16 cellular contexts compared by ENCODE assay signal in the genomic region with DNA sequence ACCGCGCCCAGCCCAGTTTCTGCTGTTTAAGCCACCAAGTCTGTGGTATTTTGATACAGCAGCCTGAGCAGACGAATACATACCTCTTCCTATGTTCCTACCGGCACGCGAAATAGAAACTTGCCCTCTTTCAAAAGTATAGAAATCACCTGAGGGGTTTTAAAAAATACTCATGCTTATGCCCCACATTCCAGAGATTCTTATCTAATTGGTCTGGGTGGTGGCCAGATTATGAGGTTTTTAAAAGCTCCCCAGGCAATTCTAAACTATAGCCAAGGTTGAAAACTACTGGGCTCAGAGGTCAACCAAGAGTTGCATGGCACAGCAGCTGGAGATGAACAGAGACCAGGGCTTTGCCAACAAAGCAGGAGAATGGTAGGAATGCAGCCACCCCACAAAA. TPM values are rescaled to one million over a fixed set of nuclear protein-coding genes. Genes with fewer than 3 reads are reported as not detected.
DNase-seq lines count a peak whose midpoint lies in the region; ATAC-seq and TF ChIP-seq lines count a peak whose summit lies in the region.
"Had no signal": no experiment of that assay in that cellular context is flagged by ENCODE, and none has a peak within 500 bp of the region (broad histone marks: within the 10 kb centered on the region; RNA-seq: fewer than 3 reads in every experiment).

No MANE protein-coding gene starts in this region.

- CTCF ChIA-PET in activated naive CD4-positive, alpha-beta T cell treated with anti-CD3 and anti-CD28 coated beads, Interleukin-2, amount 10 ng/mL, durations not matched to agents 7 days and 5 days (lab: Charles Lee), result interaction anchor here (0.5 kb wide), 1 partner anchor 33 kb away, joined by 3 read pairs; no protein-coding TSS in a partner anchor

- peaks cover 32% of the 10 kb centered on the region for H3K36me3 Mint-ChIP-seq in activated naive CD4-positive, alpha-beta T cell treated with anti-CD3 and anti-CD28 coated beads, Interleukin-2, amount 10 ng/mL, durations not matched to agents 7 days and 5 days
- peaks cover 68% of the 10 kb centered on the region for H3K36me3 Mint-ChIP-seq in activated T-helper 17 cell treated with anti-CD3 and anti-CD28 coated beads, Interleukin-2, amount 50 U/mL, for 72 hours (ENCODE audit: low read depth)
- H3K36me3 Mint-ChIP-seq in type B pancreatic cell, result no peaks in the 10 kb centered on the region
- H3K36me3 Mint-ChIP-seq: CD14-positive monocyte had no signal

- no peak for TF ChIP-seq CTCF in type B pancreatic cell (conservative IDR thresholded peaks at IDR 0.05)

- H3K4me3 Mint-ChIP-seq in activated naive CD4-positive, alpha-beta T cell treated with anti-CD3 and anti-CD28 coated beads, Interleukin-2, amount 10 ng/mL, durations not matched to agents 7 days and 5 days, result peak overlapping the region; percentile 12
- peak overlapping the region; percentile 33 for H3K4me3 Mint-ChIP-seq in activated T-helper 17 cell treated with anti-CD3 and anti-CD28 coated beads, Interleukin-2, amount 50 U/mL, for 72 hours
- no peak overlapping the region for H3K4me3 Mint-ChIP-seq in type B pancreatic cell
- H3K4me3 Mint-ChIP-seq: CD14-positive monocyte had no signal

- ATAC-seq in activated T-helper 17 cell treated with anti-CD3 and anti-CD28 coated beads, Interleukin-2, amount 50 U/mL, for 72 hours (replicated peaks), result no peak

- peaks cover 2% of the 10 kb centered on the region for H3K9me3 Mint-ChIP-seq in activated naive CD4-positive, alpha-beta T cell treated with anti-CD3 and anti-CD28 coated beads, Interleukin-2, amount 10 ng/mL, durations not matched to agents 7 days and 5 days
- no peaks in the 10 kb centered on the region for H3K9me3 Mint-ChIP-seq in activated T-helper 17 cell treated with anti-CD3 and anti-CD28 coated beads, Interleukin-2, amount 50 U/mL, for 72 hours
- H3K9me3 Mint-ChIP-seq in type B pancreatic cell, result peaks cover 4% of the 10 kb centered on the region

- H3K4me1 Mint-ChIP-seq in activated naive CD4-positive, alpha-beta T cell treated with anti-CD3 and anti-CD28 coated beads, Interleukin-2, amount 10 ng/mL, durations not matched to agents 7 days and 5 days, result peaks cover 47% of the 10 kb centered on the region
- peaks cover 10% of the 10 kb centered on the region for H3K4me1 Mint-ChIP-seq in activated T-helper 17 cell treated with anti-CD3 and anti-CD28 coated beads, Interleukin-2, amount 50 U/mL, for 72 hours
- H3K4me1 Mint-ChIP-seq in type B pancreatic cell (ENCODE audit: unreplicated experiment), result no peaks in the 10 kb centered on the region

- H3K27ac Mint-ChIP-seq in activated naive CD4-positive, alpha-beta T cell treated with anti-CD3 and anti-CD28 coated beads, Interleukin-2, amount 10 ng/mL, durations not matched to agents 7 days and 5 days, result no peak overlapping the region
- H3K27ac Mint-ChIP-seq in activated T-helper 17 cell treated with anti-CD3 and anti-CD28 coated beads, Interleukin-2, amount 50 U/mL, for 72 hours, result no peak overlapping the region
- peak overlapping the region; percentile 43 for H3K27ac Mint-ChIP-seq in type B pancreatic cell

- no peaks in the 10 kb centered on the region for H3K27me3 Mint-ChIP-seq in activated naive CD4-positive, alpha-beta T cell treated with anti-CD3 and anti-CD28 coated beads, Interleukin-2, amount 10 ng/mL, durations not matched to agents 7 days and 5 days
- no peaks in the 10 kb centered on the region for H3K27me3 Mint-ChIP-seq in activated T-helper 17 cell treated with anti-CD3 and anti-CD28 coated beads, Interleukin-2, amount 50 U/mL, for 72 hours
- H3K27me3 Mint-ChIP-seq in type B pancreatic cell, result no peaks in the 10 kb centered on the region

- no peak for DNase-seq in activated naive CD4-positive, alpha-beta T cell treated with anti-CD3 and anti-CD28 coated beads, Interleukin-2, amount 10 ng/mL, durations not matched to agents 7 days and 5 days
- DNase-seq in activated naive CD4-positive, alpha-beta T cell (lab: John Stamatoyannopoulos, UW), result no peak
- DNase-seq in M059J (ENCODE audit: low read depth), result peak; percentile 77
- no peak for DNase-seq in type B pancreatic cell (ENCODE audit: extremely low spot score, unreplicated experiment)
- no peak for DNase-seq in DMS53 (lab: John Stamatoyannopoulos, UW)
- DNase-seq in retina, result no peak
- DNase-seq: ACHN, AML-193, COR-L47, MV-4-11, NCI-H1436, NCI-H2029, NCI-H748 treated with DMSO at 0.1 percent for 48 hours, OCI-M1 had no signal

RNA-seq across cellular contexts. Expression of a gene that starts 24.9 kb away (rescaled TPM):
- 62.5 and 124 TPM in 2 replicates for total RNA-seq in M059J (2014; rRNA removed; shearing (Covaris generic))
- 100 to 1,000 TPM; 455 to 608 TPM for total RNA-seq in activated T-helper 17 cell treated with anti-CD3 and anti-CD28 coated beads, Interleukin-2, amount 50 U/mL, for 72 hours
- total RNA-seq in type B pancreatic cell (ENCODE audit: low replicate concordance), result 205 and 209 TPM in 2 replicates
